In the genomic region with DNA sequence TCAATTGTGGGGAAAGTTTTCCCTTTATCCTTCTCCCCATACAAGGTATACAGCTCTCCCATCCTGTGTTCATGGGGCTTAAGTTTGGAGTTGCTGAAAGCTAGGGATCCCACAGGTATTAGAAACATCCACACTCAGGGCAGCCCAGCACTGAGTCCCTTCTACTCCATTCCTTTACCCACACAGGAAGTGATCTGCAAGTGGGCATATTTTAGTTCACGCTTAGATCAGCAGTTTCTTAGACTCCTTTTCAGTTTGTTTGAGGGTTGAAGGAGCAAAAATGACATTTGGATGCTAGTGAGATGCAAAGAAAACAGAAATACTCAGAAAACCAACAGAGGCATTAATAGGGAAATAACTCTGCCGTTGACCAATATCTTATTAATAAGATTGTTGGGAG, we compare ENCODE assay signal across 6 cellular contexts.
"Had no signal": no experiment of that assay in that cellular context is flagged by ENCODE, and none has a peak within 500 bp of the region (broad histone marks: within the 10 kb centered on the region; RNA-seq: fewer than 3 reads in every experiment).

No MANE protein-coding gene starts in this region.

- H3K4me3 ChIP-seq: GM23338 had no signal

- DNase-seq: H9, HCEC 1CT had no signal

- ATAC-seq: GM23338 had no signal

- H3K4me2 ChIP-seq: GM23338 had no signal

- FAIRE-seq: H1, H54, HTR-8/SVneo had no signal
